Comparison of ENCODE assay signal across 8 cellular contexts in genomic region chr4:173537628-173538147, GRCh38. TPM values are rescaled to one million over a fixed set of nuclear protein-coding genes. Genes with fewer than 3 reads are reported as not detected.
DNase-seq lines count a peak whose midpoint lies in the region; TF ChIP-seq lines count a peak whose summit lies in the region.
"Had no signal": no experiment of that assay in that cellular context is flagged by ENCODE, and none has a peak within 500 bp of the region (broad histone marks: within the 10 kb centered on the region; RNA-seq: fewer than 3 reads in every experiment).

No MANE protein-coding gene starts in this region.

- peak overlapping the region in 1 of 2 experiments; percentile 91 for H3K14ac ChIP-seq in mesenchymal stem cell (ENCODE audit: low read length in 2 of 2)

- H2BK15ac ChIP-seq in mesenchymal stem cell (ENCODE audit: low read depth, poor library complexity, severe bottlenecking), result peak overlapping the region; percentile 88

- H3K36me3 ChIP-seq in mesenchymal stem cell (ENCODE audit: control insufficient read depth in 1 of 2, insufficient read depth in 2 of 2, low read depth in 1 of 2, low read length in 2 of 2), result no peaks in the 10 kb centered on the region
- H3K36me3 ChIP-seq in thymus (ENCODE audit: control insufficient read depth, insufficient read depth), result no peaks in the 10 kb centered on the region
- no peaks in the 10 kb centered on the region for H3K36me3 ChIP-seq in MG63

- H2AK5ac ChIP-seq in mesenchymal stem cell (ENCODE audit: low read length, severe bottlenecking), result no peak overlapping the region

- peaks cover 23% of the 10 kb centered on the region for H3K27me3 Mint-ChIP-seq in endothelial cell (ENCODE audit: unreplicated experiment)

- peak overlapping the region; percentile 96 to 97 for H3K18ac ChIP-seq in mesenchymal stem cell (ENCODE audit: low read depth in 1 of 2, low read length in 2 of 2)

- H3K9ac ChIP-seq in mesenchymal stem cell (ENCODE audit: low read length), result peak overlapping the region; percentile 84
- H3K9ac ChIP-seq: parathyroid adenoma had no signal

- no peaks in the 10 kb centered on the region for H3K36me3 Mint-ChIP-seq in endothelial cell (ENCODE audit: low read depth, unreplicated experiment)

- H2BK5ac ChIP-seq in mesenchymal stem cell (ENCODE audit: low read depth, low read length, poor library complexity, severe bottlenecking), result no peak overlapping the region

- H2AFZ ChIP-seq in mesenchymal stem cell (ENCODE audit: low read depth, low read length), result peak overlapping the region; percentile 36
- H2AFZ ChIP-seq: parathyroid adenoma had no signal

- H3K27ac Mint-ChIP-seq in endothelial cell (ENCODE audit: unreplicated experiment), result no peak overlapping the region

- peak overlapping the region; percentile 62 for H3K4me2 ChIP-seq in mesenchymal stem cell (ENCODE audit: low read length, poor library complexity, severe bottlenecking)

- no peaks in the 10 kb centered on the region for H3K9me3 Mint-ChIP-seq in endothelial cell (ENCODE audit: unreplicated experiment)

- TF ChIP-seq CTCF in coronary artery (IDR thresholded peaks at IDR 0.05), result no peak
- TF ChIP-seq CTCF in endothelial cell (IDR thresholded peaks at IDR 0.05; ENCODE audit: unreplicated experiment), result no peak

- H3K4me1 ChIP-seq in mesenchymal stem cell (ENCODE audit: control insufficient read depth, insufficient read depth, low read depth, low read length) (peaks cover 10% of the 10 kb centered on the region), thymus (ENCODE audit: control insufficient read depth, insufficient read depth, low read length) (no peaks in the 10 kb centered on the region)
- H3K4me1 ChIP-seq: parathyroid adenoma had no signal

- peak overlapping the region; percentile 96 for H4K8ac ChIP-seq in mesenchymal stem cell (ENCODE audit: low read length)

- peak overlapping the region; percentile 83 for H2BK120ac ChIP-seq in mesenchymal stem cell (ENCODE audit: low read depth, low read length)

- no peak overlapping the region for H3K4me3 Mint-ChIP-seq in endothelial cell (ENCODE audit: unreplicated experiment)

- peaks cover 0 to 80% of the 10 kb centered on the region in 2 experiments for H3K27me3 ChIP-seq in mesenchymal stem cell (ENCODE audit: control insufficient read depth in 1 of 2, insufficient read depth in 1 of 2, low read length in 2 of 2)
- peaks cover 54% of the 10 kb centered on the region for H3K27me3 ChIP-seq in thymus (ENCODE audit: control insufficient read depth, insufficient read depth)
- peaks cover 2% of the 10 kb centered on the region; the same call in 1 of the 2 replicates for H3K27me3 ChIP-seq in MG63

- H3K4me3 ChIP-seq in coronary artery (peak overlapping the region; percentile 71), mesenchymal stem cell (ENCODE audit: insufficient read depth in 1 of 2, low read depth in 1 of 2, low read length in 2 of 2) (peak overlapping the region; percentile 38 to 84), thymus (ENCODE audit: low read length) (peak overlapping the region; percentile 12), MG63 (no peak overlapping the region)

- no peaks in the 10 kb centered on the region for H3K79me1 ChIP-seq in mesenchymal stem cell (replicated peaks; ENCODE audit: low read length, poor library complexity, severe bottlenecking)

- H3K9me3 ChIP-seq in mesenchymal stem cell (ENCODE audit: control insufficient read depth, low read length) (no peaks in the 10 kb centered on the region), thymus (ENCODE audit: control insufficient read depth) (no peaks in the 10 kb centered on the region), MG63 (no peaks in the 10 kb centered on the region)

- peak overlapping the region; percentile 64 to 90 for H3K23ac ChIP-seq in mesenchymal stem cell (ENCODE audit: low read length in 2 of 2)

- H3K4ac ChIP-seq in mesenchymal stem cell (ENCODE audit: low read depth in 1 of 2, low read length in 2 of 2), result peak overlapping the region; percentile 93 to 98

- peak; percentile 47 for DNase-seq in KBM-7
- DNase-seq in coronary artery (ENCODE audit: low spot score), result no peak
- peak; percentile 33 for DNase-seq in mesenchymal stem cell
- no peak for DNase-seq in MG63
- no peak for DNase-seq in 8988T
- DNase-seq in endothelial cell (ENCODE audit: low spot score), result no peak

- in situ Hi-C loops in KBM-7 (cut with MboI; ENCODE audit: low pct_unique_long_range_greater_than_20kb, low sequenced_read_pairs), result no loop called here

- H3K27ac ChIP-seq in coronary artery (peak overlapping the region; percentile 76 to 78), mesenchymal stem cell (ENCODE audit: low read length, poor library complexity, severe bottlenecking) (no peak overlapping the region), thymus (ENCODE audit: low read depth) (no peak overlapping the region)
- H3K27ac ChIP-seq: parathyroid adenoma had no signal

- H4K91ac ChIP-seq in mesenchymal stem cell (ENCODE audit: low read length), result peak overlapping the region; percentile 97

- H2BK12ac ChIP-seq in mesenchymal stem cell (ENCODE audit: low read length in 2 of 2), result peak overlapping the region; percentile 92 to 95

- peaks cover 9% of the 10 kb centered on the region for H3K4me1 Mint-ChIP-seq in endothelial cell (ENCODE audit: unreplicated experiment)

- WGBS in mesenchymal stem cell, result 29% methylated on average over 20 of the region's 20 CpGs
- WGBS in thymus, result 9% methylated on average over 20 of the region's 20 CpGs

RNA-seq across cellular contexts. Expression of gene HAND2, which starts 7.7 kb away (rescaled TPM):
- 171 TPM for polyA plus RNA-seq in mesenchymal stem cell (2013, experiment 1 of 2)
- 173 TPM for polyA plus RNA-seq in mesenchymal stem cell (2013, experiment 2 of 2)
- 1.2 TPM for polyA plus RNA-seq in thymus
- 0.16 and 23.8 TPM in 2 replicates for total RNA-seq in MG63 (2014; rRNA removed; shearing (Covaris generic); ENCODE audit: low replicate concordance)
- 1.5 TPM for total RNA-seq in endothelial cell (ENCODE audit: unreplicated experiment)

Comparison
In these comparisons a context has a peak if more than half of its experiments do, and no peak if none do; other contexts are left out.
1. DNase-seq: peak in KBM-7 (single experiment) and mesenchymal stem cell (single experiment); none in coronary artery (single experiment), MG63 (single experiment), 8988T (single experiment) and endothelial cell (single experiment).
2. H3K27ac ChIP-seq: peak in coronary artery (2 of 2); none in mesenchymal stem cell (single experiment) and thymus (single experiment).